Comparison of ENCODE assay signal across 22 cellular contexts in genomic region chr13:104683789-104684188, GRCh38.
"Had no signal": no experiment of that assay in that cellular context is flagged by ENCODE, and none has a peak within 500 bp of the region (broad histone marks: within the 10 kb centered on the region; RNA-seq: fewer than 3 reads in every experiment).

No MANE protein-coding gene starts in this region.

- H3K4me3 ChIP-seq: gastrocnemius medialis, mucosa of descending colon, ovary, psoas muscle, spleen, tibial nerve had no signal

- FAIRE-seq: endometrium, urothelium cell line had no signal

- DNase-seq: activated B cell treated with CpG ODN at 0.5 μM for 24 hours; activated CD4-positive, alpha-beta memory T cell treated with anti-CD3 and anti-CD28 coated beads, Interleukin-2, amount 10 ng/mL, durations not matched to agents 7 days and 5 days; activated CD4-positive, alpha-beta T cell treated with anti-CD3 and anti-CD28 coated beads for 48 hours; activated CD8-positive, alpha-beta memory T cell treated with anti-CD3 and anti-CD28 coated beads, Interleukin-2, amount 10 ng/mL, durations not matched to agents 7 days and 5 days; activated naive CD4-positive, alpha-beta T cell; activated naive CD8-positive, alpha-beta T cell treated with anti-CD3 and anti-CD28 coated beads for 36 hours; amygdala; cortex of kidney; gastrocnemius medialis; head of caudate nucleus; kidney glomerular epithelial cell; left ventricle myocardium superior; mucosa of descending colon; naive thymus-derived CD8-positive, alpha-beta T cell; ovary; psoas muscle; spleen; T-helper 1 cell; T-helper 9 cell had no signal

- H3K27me3 ChIP-seq: gastrocnemius medialis, ovary, spleen, tibial nerve had no signal

- ATAC-seq: activated CD8-positive, alpha-beta memory T cell treated with anti-CD3 and anti-CD28 coated beads, Interleukin-2, amount 10 ng/mL, durations not matched to agents 7 days and 5 days; gastrocnemius medialis; left ventricle myocardium superior; mucosa of descending colon; naive thymus-derived CD8-positive, alpha-beta T cell; psoas muscle had no signal

- H3K36me3 ChIP-seq: gastrocnemius medialis, ovary, spleen, tibial nerve had no signal
